ENCODE assay signal across 16 cellular contexts in genomic region chr11:34827239-34827638, GRCh38.
DNase-seq lines count a peak whose midpoint lies in the region; ATAC-seq and TF ChIP-seq lines count a peak whose summit lies in the region.
"Had no signal": no experiment of that assay in that cellular context is flagged by ENCODE, and none has a peak within 500 bp of the region (broad histone marks: within the 10 kb centered on the region; RNA-seq: fewer than 3 reads in every experiment).

No MANE protein-coding gene starts in this region.

- TF ChIP-seq POLR2A in IMR-90 (IDR thresholded peaks at IDR 0.05; ENCODE audit: low read depth, low read length): no peak
- TF ChIP-seq POLR2A in right lobe of liver (IDR thresholded peaks at IDR 0.05): no peak

- H3K27me3 Mint-ChIP-seq in T-helper 2 cell treated with Interferon-gamma antibody and Interleukin-4, amounts not matched to agents 5 μg/mL and 100 μg/mL, for 36 hours (ENCODE audit: low read depth): peaks cover 9% of the 10 kb centered on the region

- no peak for TF ChIP-seq CTCF in IMR-90 (conservative IDR thresholded peaks at IDR 0.05; ENCODE audit: low read depth, low read length)
- no peak for TF ChIP-seq CTCF in right lobe of liver (IDR thresholded peaks at IDR 0.05)

- intact Hi-C loops in IMR-90 (cut with micrococcal nuclease): no loop called here
- intact Hi-C loops in right lobe of liver (cut with DNase I): no loop called here
- intact Hi-C loops in sciatic nerve (cut with DNase I): no loop called here

- no peak overlapping the region for H3K4ac ChIP-seq in IMR-90 (ENCODE audit: low read depth, low read length)

- no peak overlapping the region for H2AFZ ChIP-seq in IMR-90 (replicated peaks; ENCODE audit: low read length, poor library complexity)

- DNase-seq in IMR-90 (no peak), right lobe of liver (no peak), ACHN (no peak), sciatic nerve (ENCODE audit: low spot score) (no peak), AG08396 (ENCODE audit: low spot score) (no peak)
- no peak for DNase-seq in T-helper 2 cell treated with Interferon-gamma antibody and Interleukin-4, amounts not matched to agents 5 μg/mL and 100 μg/mL, for 36 hours (ENCODE audit: low spot score)
- DNase-seq: activated naive CD4-positive, alpha-beta T cell treated with anti-CD3 and anti-CD28 coated beads, Interleukin-2, amount 50 U/mL, for 16 hours; effector CD8-positive, alpha-beta T cell; NCI-H1694 treated with DMSO at 0.1 percent for 48 hours; NCI-H524; Peyer's patch; stimulated activated CD4-positive, alpha-beta T cell treated with anti-CD3 and anti-CD28 coated beads, Interleukin-4, amount 100 ng/mL, for 4 hours had no signal

- no peak overlapping the region for H2AK9ac ChIP-seq in IMR-90 (replicated peaks; ENCODE audit: low read depth, low read length, poor library complexity)

- no peak overlapping the region for H2AK5ac ChIP-seq in IMR-90 (ENCODE audit: low read depth, low read length)

- H3K18ac ChIP-seq in IMR-90 (ENCODE audit: low read depth, low read length): no peak overlapping the region

- dilution Hi-C loops in IMR-90 (cut with HindIII; ENCODE audit: low sequenced_read_pairs, unreplicated experiment): no loop called here

- no peak overlapping the region for H3K56ac ChIP-seq in IMR-90 (ENCODE audit: extremely low read depth, insufficient read depth, low read length)

- WGBS in IMR-90 (ENCODE audit: extremely low coverage in 2 of 2, insufficient read length in 1 of 2), 2 experiments: no CpG with 5 or more reads among the region's 1 CpG
- 35% methylated on average over 1 of the region's 1 CpG for WGBS in right lobe of liver (ENCODE audit: insufficient coverage, low coverage, low lambda C conversion rate, missing lambda C conversion rate)

- CTCF ChIA-PET in IMR-90 (lab: Yijun Ruan, JAX): no interaction called here

- no peaks in the 10 kb centered on the region for H3K79me1 ChIP-seq in IMR-90 (ENCODE audit: low read depth in 1 of 2, low read length in 2 of 2)

- no peak overlapping the region for H2BK20ac ChIP-seq in IMR-90 (ENCODE audit: low read depth, low read length)

- no TSS peak for BruUV-seq in IMR-90 (replicated peaks; lab: Mats Ljungman, UMichigan)

- no peak for TF ChIP-seq RAD21 in IMR-90 (IDR thresholded peaks at IDR 0.05; ENCODE audit: low read length)

- no peaks in the 10 kb centered on the region for H4K20me1 ChIP-seq in IMR-90 (ENCODE audit: insufficient read depth, low read length)

- H3K4me3 Mint-ChIP-seq in T-helper 2 cell treated with Interferon-gamma antibody and Interleukin-4, amounts not matched to agents 5 μg/mL and 100 μg/mL, for 36 hours: no peak overlapping the region
- H3K4me3 Mint-ChIP-seq: memory B cell; stimulated activated effector memory CD8-positive, alpha-beta T cell treated with anti-CD3 and anti-CD28 coated beads, Interleukin-12 subunit alpha, Interleukin-12 subunit beta, amount 100 ng/mL, for 72 hours had no signal

- no peak overlapping the region for H3K14ac ChIP-seq in IMR-90 (replicated peaks; ENCODE audit: low read depth, low read length)

- H3K9me3 ChIP-seq in IMR-90 (ENCODE audit: control insufficient read depth, insufficient read depth, low read length): no peaks in the 10 kb centered on the region
- no peaks in the 10 kb centered on the region for H3K9me3 ChIP-seq in right lobe of liver
- H3K9me3 ChIP-seq: Peyer's patch had no signal

- no peaks in the 10 kb centered on the region for H3K36me3 ChIP-seq in IMR-90 (ENCODE audit: control insufficient read depth, insufficient read depth, low read length)
- no peaks in the 10 kb centered on the region for H3K36me3 ChIP-seq in right lobe of liver
- H3K36me3 ChIP-seq: Peyer's patch had no signal

- H4K8ac ChIP-seq in IMR-90 (ENCODE audit: low read depth in 2 of 2, low read length in 2 of 2): no peak overlapping the region

- H3K27me3 ChIP-seq in IMR-90 (ENCODE audit: control insufficient read depth, insufficient read depth, low read length) (peaks cover 10% of the 10 kb centered on the region), right lobe of liver (no peaks in the 10 kb centered on the region)
- H3K27me3 ChIP-seq: Peyer's patch had no signal

- in situ Hi-C loops in IMR-90 (cut with MboI; ENCODE audit: low sequenced_read_pairs) (no loop called here), ACHN (cut with HindIII; ENCODE audit: low pct_ligation_motif_present, low pct_unique_long_range_greater_than_20kb, low sequenced_read_pairs) (no loop called here)

- H3K4me1 ChIP-seq in IMR-90 (ENCODE audit: control insufficient read depth, insufficient read depth, low read length) (peaks cover 6% of the 10 kb centered on the region), right lobe of liver (peaks cover 0 to 34% (median 2%) of the 10 kb centered on the region in 4 donors)

- POLR2A ChIA-PET in IMR-90 (lab: Charles Lee; ENCODE audit: unreplicated experiment): no interaction called here

- H3K4me3 ChIP-seq in IMR-90 (ENCODE audit: insufficient read depth, low read depth, low read length) (no peak overlapping the region), right lobe of liver (no peak overlapping the region)
- H3K4me3 ChIP-seq: Peyer's patch had no signal

- no peaks in the 10 kb centered on the region for H3K9me1 ChIP-seq in IMR-90 (ENCODE audit: insufficient read depth, low read length)

- H4K5ac ChIP-seq in IMR-90 (ENCODE audit: low read depth, low read length): no peak overlapping the region

- no peak overlapping the region for H3K23ac ChIP-seq in IMR-90 (ENCODE audit: low read depth, low read length)

- H3K36me3 Mint-ChIP-seq in T-helper 2 cell treated with Interferon-gamma antibody and Interleukin-4, amounts not matched to agents 5 μg/mL and 100 μg/mL, for 36 hours (ENCODE audit: low read depth): no peaks in the 10 kb centered on the region
- H3K36me3 Mint-ChIP-seq: memory B cell; stimulated activated effector memory CD8-positive, alpha-beta T cell treated with anti-CD3 and anti-CD28 coated beads, Interleukin-12 subunit alpha, Interleukin-12 subunit beta, amount 100 ng/mL, for 72 hours had no signal

- H2BK120ac ChIP-seq in IMR-90 (ENCODE audit: low read depth, low read length): no peak overlapping the region

- no peaks in the 10 kb centered on the region for H3K9me3 Mint-ChIP-seq in T-helper 2 cell treated with Interferon-gamma antibody and Interleukin-4, amounts not matched to agents 5 μg/mL and 100 μg/mL, for 36 hours
- H3K9me3 Mint-ChIP-seq: memory B cell; stimulated activated effector memory CD8-positive, alpha-beta T cell treated with anti-CD3 and anti-CD28 coated beads, Interleukin-12 subunit alpha, Interleukin-12 subunit beta, amount 100 ng/mL, for 72 hours had no signal

- no peak overlapping the region for H4K91ac ChIP-seq in IMR-90 (ENCODE audit: insufficient read depth, low read depth, low read length)

- H3K4me1 Mint-ChIP-seq in T-helper 2 cell treated with Interferon-gamma antibody and Interleukin-4, amounts not matched to agents 5 μg/mL and 100 μg/mL, for 36 hours (ENCODE audit: low read depth): no peaks in the 10 kb centered on the region
- H3K4me1 Mint-ChIP-seq: memory B cell; stimulated activated effector memory CD8-positive, alpha-beta T cell treated with anti-CD3 and anti-CD28 coated beads, Interleukin-12 subunit alpha, Interleukin-12 subunit beta, amount 100 ng/mL, for 72 hours had no signal

- H3K9ac ChIP-seq in IMR-90 (ENCODE audit: low read depth, low read length): no peak overlapping the region

- no peak overlapping the region for H2BK15ac ChIP-seq in IMR-90 (ENCODE audit: low read depth, low read length)

- no peak overlapping the region for H2BK5ac ChIP-seq in IMR-90 (ENCODE audit: low read depth, low read length, poor library complexity, severe bottlenecking)

- ATAC-seq in GM18498 (IDR thresholded peaks at IDR 0.05; ENCODE audit: unreplicated experiment): peak; percentile 78
- ATAC-seq in GM21717 (IDR thresholded peaks at IDR 0.05; ENCODE audit: unreplicated experiment): peak; percentile 68
- ATAC-seq in IMR-90 (ENCODE audit: low read depth): 0 out of 2 replicates have a peak, but pooled peaks have one; percentile 29
- ATAC-seq in right lobe of liver: peak; percentile 14 to 59 (median 26)
- ATAC-seq in sciatic nerve: no peak
- ATAC-seq: stimulated activated effector memory CD8-positive, alpha-beta T cell treated with anti-CD3 and anti-CD28 coated beads, Interleukin-12 subunit alpha, Interleukin-12 subunit beta, amount 100 ng/mL, for 72 hours had no signal

- H3K27ac Mint-ChIP-seq in T-helper 2 cell treated with Interferon-gamma antibody and Interleukin-4, amounts not matched to agents 5 μg/mL and 100 μg/mL, for 36 hours: no peak overlapping the region
- H3K27ac Mint-ChIP-seq: memory B cell; stimulated activated effector memory CD8-positive, alpha-beta T cell treated with anti-CD3 and anti-CD28 coated beads, Interleukin-12 subunit alpha, Interleukin-12 subunit beta, amount 100 ng/mL, for 72 hours had no signal

- no peak overlapping the region for H3K4me2 ChIP-seq in IMR-90 (ENCODE audit: low read depth, low read length)

- H3K27ac ChIP-seq in IMR-90 (ENCODE audit: insufficient read depth, low read length) (no peak overlapping the region), right lobe of liver (peak overlapping the region in 1 of 3 donors; percentile 15)

TF ChIP-seq in IMR-90, 13 proteins besides CTCF, POLR2A, EP300 and RAD21:
- TF ChIP-seq CEBPB (IDR thresholded peaks at IDR 0.05; ENCODE audit: low read depth, low read length): no peak
